Comparison of ENCODE assay signal across 8 cellular contexts in the genomic region with DNA sequence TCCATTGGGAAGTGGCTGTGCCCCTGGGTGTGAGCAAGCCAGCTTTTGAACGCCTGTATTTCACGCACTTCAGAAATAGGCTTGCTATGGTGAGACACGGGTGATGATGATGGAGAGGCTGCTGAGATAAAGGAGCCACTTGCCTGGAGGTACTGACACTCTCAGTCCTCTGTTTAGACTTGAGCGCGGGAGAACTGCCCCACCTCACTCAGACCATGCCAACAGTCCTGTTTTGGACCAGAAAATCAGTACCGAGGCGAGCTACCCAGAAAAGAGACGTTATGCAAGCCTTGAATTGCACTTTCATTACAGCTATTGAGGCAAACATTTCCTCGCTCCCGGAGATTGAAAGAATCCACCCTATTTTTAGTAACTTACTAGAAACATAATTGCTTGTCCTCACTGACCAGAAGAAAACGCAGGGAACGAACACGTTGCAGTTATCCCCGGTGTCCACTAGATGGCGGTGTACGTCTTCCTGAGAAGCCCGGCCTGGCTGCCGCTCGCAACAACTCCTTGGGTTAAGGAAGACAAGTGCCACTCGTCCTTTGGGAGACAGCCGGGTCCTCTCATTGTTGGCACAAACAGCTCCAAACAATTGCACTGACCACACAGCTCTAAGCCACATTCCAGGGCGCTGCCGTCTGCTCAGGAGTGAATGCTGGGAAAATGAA.
A peak's percentile ranks its signal among the peaks of the same experiment; 100 is the strongest.
DNase-seq lines count a peak whose midpoint lies in the region; ATAC-seq and TF ChIP-seq lines count a peak whose summit lies in the region.

No MANE protein-coding gene starts in this region.

- DNase-seq in NCI-H2196 (lab: John Stamatoyannopoulos, UW; ENCODE audit: unreplicated experiment), result peak; percentile 82
- DNase-seq in activated CD4-positive, CD25-positive, alpha-beta regulatory T cell treated with anti-CD3 and anti-CD28 coated beads, Interleukin-2, amount 50 U/mL, for 72 hours, result peak; percentile 65
- no peak for DNase-seq in chondrocyte (ENCODE audit: low spot score)
- DNase-seq in kidney glomerular epithelial cell (lab: John Stamatoyannopoulos, UW), result peak; percentile 62
- peak; percentile 41 to 53 (median 42) for DNase-seq in stimulated activated CD4-positive, alpha-beta T cell treated with anti-CD3 and anti-CD28 coated beads, Interleukin-1b, Interleukin-23, amount 100 ng/mL, for 24 hours (ENCODE audit: low read depth in 4 of 4, low spot score in 1 of 4)

- no peak for TF ChIP-seq POLR2A in GM18505 (IDR thresholded peaks at IDR 0.05; ENCODE audit: borderline replicate concordance, extremely low read depth, insufficient read depth, insufficient read length)

- ATAC-seq in GM18505 (IDR thresholded peaks at IDR 0.05; ENCODE audit: unreplicated experiment), result peak; percentile 85
- peak; percentile 68 for ATAC-seq in HG03135 (IDR thresholded peaks at IDR 0.05; ENCODE audit: unreplicated experiment)

- no peaks in the 10 kb centered on the region for H3K9me3 Mint-ChIP-seq in chondrocyte (ENCODE audit: low read depth)

- no peaks in the 10 kb centered on the region for H3K27me3 Mint-ChIP-seq in chondrocyte (ENCODE audit: low read depth)

- H3K27ac Mint-ChIP-seq in chondrocyte (ENCODE audit: unreplicated experiment), result peak overlapping the region; percentile 83

- peaks cover 31% of the 10 kb centered on the region for H3K4me1 Mint-ChIP-seq in chondrocyte (ENCODE audit: low read depth)

- peak; percentile 92 for TF ChIP-seq CTCF in 22Rv1 (IDR thresholded peaks at IDR 0.05)
- TF ChIP-seq CTCF in chondrocyte (IDR thresholded peaks at IDR 0.05), result peak; percentile 99

- peak overlapping the region; percentile 66 for H3K4me3 Mint-ChIP-seq in chondrocyte (ENCODE audit: unreplicated experiment)

- no peak overlapping the region for H3K27ac ChIP-seq in 22Rv1

- H3K36me3 Mint-ChIP-seq in chondrocyte (ENCODE audit: low read depth), result no peaks in the 10 kb centered on the region
